In the genomic region with DNA sequence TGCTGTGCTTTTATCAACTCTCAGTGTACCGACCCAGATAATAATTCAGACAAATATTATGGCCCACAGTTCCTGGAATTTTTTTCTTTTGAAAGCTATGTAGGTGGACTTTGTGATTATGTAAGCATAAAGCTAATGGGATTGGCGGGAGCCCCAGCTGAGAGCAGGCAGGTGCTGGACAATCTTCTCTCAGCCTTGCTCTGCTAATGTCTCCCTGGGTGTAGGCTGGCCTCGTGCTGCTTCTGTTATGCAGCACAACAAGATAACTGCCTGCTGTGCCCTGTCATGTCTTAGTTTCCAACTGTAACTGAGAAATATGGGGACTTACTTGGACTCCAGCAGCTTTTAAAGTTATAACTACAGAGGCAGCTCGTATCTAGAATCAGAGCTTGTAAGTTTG, we compare ENCODE assay signal across 19 cellular contexts.
A peak's percentile ranks its signal among the peaks of the same experiment; 100 is the strongest.
DNase-seq lines count a peak whose midpoint lies in the region; ATAC-seq, FAIRE-seq and TF ChIP-seq lines count a peak whose summit lies in the region.
"Had no signal": no experiment of that assay in that cellular context is flagged by ENCODE, and none has a peak within 500 bp of the region (broad histone marks: within the 10 kb centered on the region; RNA-seq: fewer than 3 reads in every experiment).

No MANE protein-coding gene starts in this region.

- intact Hi-C loops in esophagus muscularis mucosa (cut with DNase I), result no loop called here

- no peaks in the 10 kb centered on the region for H3K27me3 ChIP-seq in esophagus muscularis mucosa
- H3K27me3 ChIP-seq in small intestine (ENCODE audit: control insufficient read depth in 2 of 2, insufficient read depth in 2 of 2, low read length in 2 of 2), result no peaks in the 10 kb centered on the region
- H3K27me3 ChIP-seq: BLaER1, transverse colon had no signal

- no peak for TF ChIP-seq CTCF in esophagus muscularis mucosa (IDR thresholded peaks at IDR 0.05)

- peak; percentile 73 for DNase-seq in NCI-H1092 treated with DMSO at 0.1 percent for 48 hours (lab: John Stamatoyannopoulos, UW)
- peak; percentile 23 for DNase-seq in NCI-H345 treated with DMSO at 0.1 percent for 48 hours (lab: John Stamatoyannopoulos, UW; ENCODE audit: unreplicated experiment)
- no peak for DNase-seq in esophagus muscularis mucosa (ENCODE audit: extremely low spot score)
- peak; percentile 65 for DNase-seq in small intestine
- no peak for DNase-seq in HUDEP-2 (lab: John Stamatoyannopoulos, UW; ENCODE audit: unreplicated experiment in 76 of 76)
- DNase-seq in NCI-H1694 treated with DMSO at 0.1 percent for 48 hours (lab: John Stamatoyannopoulos, UW), result no peak
- DNase-seq: activated CD4-positive, alpha-beta T cell treated with anti-CD3 and anti-CD28 coated beads, Interleukin-2, amount 50 U/mL, for 1 hour; activated naive CD4-positive, alpha-beta T cell treated with anti-CD3 and anti-CD28 coated beads, Interleukin-2, amount 50 U/mL, for 16 hours; activated T-cell treated with anti-CD3 and anti-CD28 coated beads for 4 hours; effector memory CD4-positive, alpha-beta T cell; kidney glomerular epithelial cell; transverse colon had no signal

- H3K9me3 ChIP-seq in esophagus muscularis mucosa (no peaks in the 10 kb centered on the region), small intestine (ENCODE audit: control insufficient read depth, low read depth) (no peaks in the 10 kb centered on the region)
- H3K9me3 ChIP-seq: BLaER1, transverse colon had no signal

- H3K4me1 ChIP-seq in esophagus muscularis mucosa (peaks cover 15 to 53% (median 46%) of the 10 kb centered on the region in 4 donors), small intestine (ENCODE audit: control insufficient read depth in 2 of 2, insufficient read depth in 1 of 2, low read depth in 1 of 2, low read length in 1 of 2) (no peaks in the 10 kb centered on the region)

- H3K27ac ChIP-seq in esophagus muscularis mucosa (replicated peaks in 1 of 4), result peak overlapping the region; percentile 70 to 85 (median 78)
- H3K27ac ChIP-seq in small intestine (ENCODE audit: low read depth in 1 of 2, low read length in 1 of 2), result no peak overlapping the region
- H3K27ac ChIP-seq: BLaER1, skin epidermis, transverse colon had no signal

- H3K4me3 ChIP-seq in esophagus muscularis mucosa (no peak overlapping the region), small intestine (ENCODE audit: low read depth in 1 of 2, low read length in 2 of 2) (no peak overlapping the region)
- H3K4me3 ChIP-seq: BLaER1, skin epidermis, transverse colon had no signal

- TF ChIP-seq POLR2A in esophagus muscularis mucosa (IDR thresholded peaks at IDR 0.05; ENCODE audit: low read depth), result no peak

- no peak for TF ChIP-seq EP300 in esophagus muscularis mucosa (IDR thresholded peaks at IDR 0.05)

- H3K36me3 ChIP-seq in esophagus muscularis mucosa, result no peaks in the 10 kb centered on the region
- no peaks in the 10 kb centered on the region for H3K36me3 ChIP-seq in small intestine (ENCODE audit: control insufficient read depth in 2 of 2, insufficient read depth in 2 of 2, low read length in 2 of 2)
- H3K36me3 ChIP-seq: BLaER1, transverse colon had no signal

- no peak for ATAC-seq in activated CD4-positive, CD25-positive, alpha-beta regulatory T cell treated with anti-CD3 and anti-CD28 coated beads, Interleukin-2, amount 50 U/mL, for 24 hours
- no peak for ATAC-seq in GM18907 (IDR thresholded peaks at IDR 0.05; ENCODE audit: unreplicated experiment)
- ATAC-seq: HCT116 had no signal

- WGBS in esophagus muscularis mucosa, result 45% methylated on average over 4 of the region's 4 CpGs
- WGBS in small intestine, 3 donors, result 14 to 47% (median 21%) methylated on average over 4 of the region's 4 CpGs

- no peak for FAIRE-seq in small intestine (lab: Jason Lieb, UNC)
- FAIRE-seq: bronchial epithelial cell, TTC549 had no signal

Comparison
In these comparisons a context has a peak if more than half of its experiments do, and no peak if none do; other contexts are left out.
1. DNase-seq: peak in NCI-H1092 treated with DMSO at 0.1 percent for 48 hours (single experiment), NCI-H345 treated with DMSO at 0.1 percent for 48 hours (single experiment) and small intestine (single experiment); none in esophagus muscularis mucosa (single experiment), HUDEP-2 (0 of 76) and NCI-H1694 treated with DMSO at 0.1 percent for 48 hours (single experiment).
2. H3K27ac ChIP-seq: peak in esophagus muscularis mucosa (4 of 4); none in small intestine (0 of 2).